In the genomic region with DNA sequence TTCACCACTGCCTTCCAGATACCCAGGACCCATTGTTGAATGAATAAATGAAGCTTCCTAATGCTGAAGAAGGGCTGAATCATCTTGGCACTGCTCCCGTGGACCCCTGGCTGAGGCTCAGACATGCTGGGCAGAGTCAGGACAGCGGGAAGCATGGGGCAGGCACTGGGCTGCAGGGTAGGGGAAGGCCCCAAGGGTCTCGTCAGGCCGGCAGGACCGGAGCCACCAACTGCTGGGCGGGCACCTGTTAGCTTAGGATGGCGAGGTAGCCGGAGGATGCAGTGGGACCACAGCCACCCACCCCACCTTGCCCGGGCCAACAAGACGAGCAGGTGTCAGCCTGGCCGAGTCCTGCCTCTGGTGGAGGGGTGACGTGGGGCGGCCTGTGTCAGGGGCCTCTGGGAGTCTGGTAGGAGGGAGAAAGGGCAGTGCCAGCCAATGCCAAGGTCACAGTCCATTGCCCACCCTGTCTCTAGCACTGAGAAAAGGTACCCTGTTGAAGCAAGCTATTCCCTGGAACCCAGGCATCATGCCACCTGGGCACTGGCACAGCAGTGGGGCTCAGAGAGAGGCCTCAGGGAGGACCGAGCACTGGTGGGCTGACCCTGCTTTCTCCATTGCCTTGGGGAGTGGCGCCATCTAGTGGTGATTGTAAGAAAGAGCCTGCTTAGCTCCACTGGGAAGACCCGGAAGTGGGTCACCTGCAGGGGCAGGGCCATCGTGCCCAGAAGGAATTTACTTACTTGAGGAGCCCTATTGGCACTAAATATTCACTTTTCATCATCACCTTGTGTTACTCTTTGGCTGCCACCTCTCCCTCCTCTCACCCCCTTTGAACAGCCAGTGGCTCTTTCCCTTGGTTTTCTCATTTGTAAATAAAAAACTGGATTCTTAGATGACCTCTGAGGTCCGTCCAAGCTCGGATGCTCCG, we compare ENCODE assay signal across 8 cellular contexts. TPM values are rescaled to one million over a fixed set of nuclear protein-coding genes. Genes with fewer than 3 reads are reported as not detected.
DNase-seq lines count a peak whose midpoint lies in the region; ATAC-seq and TF ChIP-seq lines count a peak whose summit lies in the region.

No MANE protein-coding gene starts in this region.

- H3K27me3 ChIP-seq in SJCRH30 (peaks cover 4% of the 10 kb centered on the region; the same call in 1 of the 2 replicates), gastroesophageal sphincter (peaks cover 99% of the 10 kb centered on the region), thyroid gland (no peaks in the 10 kb centered on the region)

- peaks cover 29% of the 10 kb centered on the region for H3K4me1 Mint-ChIP-seq in osteocyte (ENCODE audit: unreplicated experiment)

- ATAC-seq in GM21390 (IDR thresholded peaks at IDR 0.05; ENCODE audit: unreplicated experiment) (peak; percentile 64), gastroesophageal sphincter (peak; percentile 48)

- TF ChIP-seq CTCF in gastroesophageal sphincter (IDR thresholded peaks at IDR 0.05), result peak; percentile 84 to 95 (median 92)
- TF ChIP-seq CTCF in osteocyte (IDR thresholded peaks at IDR 0.05), result peak; percentile 97
- TF ChIP-seq CTCF in thyroid gland (IDR thresholded peaks at IDR 0.05), result peak; percentile 80 to 98 (median 96)

- intact Hi-C loops in thyroid gland (cut with DNase I), result loop anchor here (2.0 to 10.0 kb wide), 4 partner anchors 116 to 431 kb away; no protein-coding TSS in a partner anchor

- no peak overlapping the region for H3K27ac ChIP-seq in SJCRH30
- no peak overlapping the region for H3K27ac ChIP-seq in gastroesophageal sphincter
- H3K27ac ChIP-seq in thyroid gland, result no peak overlapping the region

- H3K27me3 Mint-ChIP-seq in osteocyte (ENCODE audit: unreplicated experiment), result peaks cover 63% of the 10 kb centered on the region

- DNase-seq in Ammon's horn (ENCODE audit: low spot score) (peak; percentile 90), MV-4-11 (lab: John Stamatoyannopoulos, UW) (peak; percentile 76), SJCRH30 (peak; percentile 78 to 95), osteocyte (ENCODE audit: extremely low spot score, unreplicated experiment) (peak; percentile 94), thyroid gland (peak; percentile 83 to 91)
- DNase-seq in activated effector memory CD4-positive, alpha-beta T cell treated with anti-CD3 and anti-CD28 coated beads, Interleukin-2, amount 50 U/mL, for 16 hours, result peak; percentile 91

- no peaks in the 10 kb centered on the region for H3K9me3 Mint-ChIP-seq in osteocyte (ENCODE audit: unreplicated experiment)

- no peaks in the 10 kb centered on the region for H3K36me3 Mint-ChIP-seq in osteocyte (ENCODE audit: unreplicated experiment)

- H3K4me3 ChIP-seq in SJCRH30 (no peak overlapping the region), gastroesophageal sphincter (no peak overlapping the region), thyroid gland (replicated peaks in 1 of 3) (no peak overlapping the region)

- H3K9me3 ChIP-seq in SJCRH30 (replicated peaks) (no peaks in the 10 kb centered on the region), gastroesophageal sphincter (no peaks in the 10 kb centered on the region), thyroid gland (no peaks in the 10 kb centered on the region)

- 21 to 35% methylated on average over 5 of the region's 20 CpGs for WGBS in gastroesophageal sphincter (ENCODE audit: low coverage in 1 of 2), 2 donors
- WGBS in thyroid gland, 2 donors, result 34 to 39% methylated on average over 12 to 18 of the region's 20 CpGs

- H3K4me3 Mint-ChIP-seq in osteocyte (ENCODE audit: unreplicated experiment), result no peak overlapping the region

- no peak for TF ChIP-seq POLR2A in gastroesophageal sphincter (IDR thresholded peaks at IDR 0.05)
- no peak for TF ChIP-seq POLR2A in thyroid gland (IDR thresholded peaks at IDR 0.05)

- no peaks in the 10 kb centered on the region for H3K36me3 ChIP-seq in SJCRH30
- H3K36me3 ChIP-seq in gastroesophageal sphincter, result no peaks in the 10 kb centered on the region
- H3K36me3 ChIP-seq in thyroid gland, result no peaks in the 10 kb centered on the region

- peaks cover 2% of the 10 kb centered on the region; the same call in 1 of the 2 replicates for H3K4me1 ChIP-seq in SJCRH30
- peaks cover 0 to 50% (median 20%) of the 10 kb centered on the region in 3 donors for H3K4me1 ChIP-seq in gastroesophageal sphincter
- H3K4me1 ChIP-seq in thyroid gland, result peaks cover 26 to 45% of the 10 kb centered on the region in 2 donors

- no peak for TF ChIP-seq EP300 in gastroesophageal sphincter (IDR thresholded peaks at IDR 0.05)

- H3K27ac Mint-ChIP-seq in osteocyte (ENCODE audit: unreplicated experiment), result no peak overlapping the region

RNA-seq across cellular contexts. Expression of a gene that starts 3.0 kb away (rescaled TPM):
- total RNA-seq in SJCRH30 (2014; rRNA removed; shearing (Covaris generic)), result not detected in 2 replicates
- total RNA-seq in gastroesophageal sphincter (not detected), osteocyte (not detected in 2 replicates), thyroid gland (1 to 10 TPM; 1.8 to 2.4 (median 2.1) TPM)

RNA-seq across cellular contexts. Expression of a gene that starts 29.0 kb away (rescaled TPM):
- 0.10 and 0.34 TPM in 2 replicates for total RNA-seq in SJCRH30 (2014; rRNA removed; shearing (Covaris generic))
- under 1 TPM in 1 of 4 donors, not detected in 3; 0.35 TPM for total RNA-seq in gastroesophageal sphincter
- not detected in 2 replicates for total RNA-seq in osteocyte
- 1 to 10 TPM in 1 of 4 donors, under 1 TPM in 1, not detected in 2; 0.56 to 1.2 TPM for total RNA-seq in thyroid gland

RNA-seq across cellular contexts. Expression of a gene that starts 57.9 kb away (rescaled TPM):
- 2.9 and 3.7 TPM in 2 replicates for total RNA-seq in SJCRH30 (2014; rRNA removed; shearing (Covaris generic))
- total RNA-seq in gastroesophageal sphincter (100 to 1,000 TPM in 3 of 4 donors, 10 to 100 TPM in 1; 62.4 to 131 (median 124) TPM), osteocyte (201 and 221 TPM in 2 replicates), thyroid gland (100 to 1,000 TPM; 145 to 246 (median 172) TPM)

Comparison
In these comparisons a context has a peak if more than half of its experiments do, and no peak if none do; other contexts are left out.
1. RNA of a gene that starts 57.9 kb away (total RNA-seq): 201 to 221 TPM in osteocyte, 145 to 246 TPM in thyroid gland and 62.4 to 131 TPM in gastroesophageal sphincter; 2.9 to 3.7 TPM in SJCRH30; every median in the first group is over 10 times any median in the second.
2. Peak in every context shown above with its lines, with median percentiles within 50 percentile points of each other: DNase-seq and CTCF ChIP-seq.